22 cellular contexts compared by ENCODE assay signal in the genomic region with DNA sequence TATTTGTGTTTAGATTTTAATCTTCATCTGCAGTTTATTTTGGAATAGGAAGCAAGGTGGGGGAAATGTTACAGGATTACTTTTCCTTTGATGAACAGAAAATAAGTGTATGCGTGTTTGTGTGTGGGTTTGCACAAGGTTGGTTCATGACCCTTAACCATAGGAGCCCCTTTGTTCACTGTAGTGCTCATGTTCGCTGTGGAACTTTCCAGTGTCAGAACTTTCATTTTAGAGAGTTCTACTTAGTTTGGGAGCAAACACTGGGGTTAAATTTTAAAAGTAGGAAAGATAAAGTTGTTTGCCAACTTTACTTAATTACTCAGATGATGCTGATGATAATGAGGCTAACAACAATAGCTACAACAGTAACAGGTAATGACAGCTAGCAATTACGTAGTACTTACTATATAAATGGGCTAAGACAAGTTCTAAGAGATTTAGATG. TPM values are rescaled to one million over a fixed set of nuclear protein-coding genes. Genes with fewer than 3 reads are reported as not detected.
DNase-seq lines count a peak whose midpoint lies in the region; ATAC-seq and TF ChIP-seq lines count a peak whose summit lies in the region.
"Had no signal": no experiment of that assay in that cellular context is flagged by ENCODE, and none has a peak within 500 bp of the region (broad histone marks: within the 10 kb centered on the region; RNA-seq: fewer than 3 reads in every experiment).

No MANE protein-coding gene starts in this region.

- in situ Hi-C loops in SK-MEL-5 (cut with HindIII; ENCODE audit: low pct_unique_long_range_greater_than_20kb, low sequenced_read_pairs), result no loop called here

- H3K36me3 ChIP-seq in lower lobe of right lung (no peaks in the 10 kb centered on the region), upper lobe of right lung (no peaks in the 10 kb centered on the region)
- H3K36me3 ChIP-seq: transverse colon had no signal

- no peaks in the 10 kb centered on the region for H3K9me3 ChIP-seq in lower lobe of right lung
- no peaks in the 10 kb centered on the region for H3K9me3 ChIP-seq in upper lobe of right lung
- H3K9me3 ChIP-seq: transverse colon had no signal

- H3K4me3 ChIP-seq in coronary artery (peak overlapping the region; percentile 38), lower lobe of right lung (no peak overlapping the region), upper lobe of right lung (no peak overlapping the region)
- H3K4me3 ChIP-seq: GM12878, skin epidermis, transverse colon had no signal

- no peak for ATAC-seq in lower lobe of right lung
- ATAC-seq in upper lobe of right lung, result no peak
- no peak for ATAC-seq in GM21526 (IDR thresholded peaks at IDR 0.05; ENCODE audit: low FRiP score, unreplicated experiment)
- ATAC-seq: GM12878, natural killer cell had no signal

- DNase-seq in SK-MEL-5 (ENCODE audit: low read depth, low spot score) (peak; percentile 59), coronary artery (ENCODE audit: low spot score) (no peak), lower lobe of right lung (no peak), upper lobe of right lung (no peak), NCI-H1694 (lab: John Stamatoyannopoulos, UW) (no peak), LoVo (ENCODE audit: low spot score) (no peak)
- DNase-seq: activated CD4-positive, alpha-beta T cell treated with anti-CD3 and anti-CD28 coated beads, Interleukin-2, amount 50 U/mL, for 48 hours; activated CD4-positive, CD25-positive, alpha-beta regulatory T cell; activated naive CD4-positive, alpha-beta T cell treated with anti-CD3 and anti-CD28 coated beads for 36 hours; effector CD4-positive, alpha-beta T cell; H7; head of caudate nucleus; natural killer cell; NCI-H345; NCI-H748 treated with DMSO at 0.1 percent for 48 hours; occipital lobe; transverse colon had no signal

- TF ChIP-seq CTCF in coronary artery (IDR thresholded peaks at IDR 0.05), result no peak
- no peak for TF ChIP-seq CTCF in lower lobe of right lung (IDR thresholded peaks at IDR 0.05)
- no peak for TF ChIP-seq CTCF in upper lobe of right lung (IDR thresholded peaks at IDR 0.05)

- intact Hi-C loops in lower lobe of right lung (cut with DNase I), result no loop called here
- intact Hi-C loops in upper lobe of right lung (cut with DNase I), result no loop called here

- H3K4me1 ChIP-seq in lower lobe of right lung, result peaks cover 35% of the 10 kb centered on the region
- H3K4me1 ChIP-seq in upper lobe of right lung, result peaks cover 41% of the 10 kb centered on the region

- H3K27me3 ChIP-seq in lower lobe of right lung (ENCODE audit: low read depth) (no peaks in the 10 kb centered on the region), upper lobe of right lung (no peaks in the 10 kb centered on the region)
- H3K27me3 ChIP-seq: transverse colon had no signal

- H3K27ac ChIP-seq in coronary artery (peak overlapping the region; percentile 2 to 38), lower lobe of right lung (peak overlapping the region; percentile 65), upper lobe of right lung (peak overlapping the region; percentile 74)
- H3K27ac ChIP-seq: epithelial cell of prostate, skin epidermis had no signal

RNA-seq across cellular contexts. Expression of gene A2M, which starts 6.5 kb away (rescaled TPM):
- total RNA-seq in SK-MEL-5 (2014; rRNA removed; shearing (Covaris generic)), result 316 TPM in 2 replicates
- 303 and 384 TPM in 2 replicates for polyA plus RNA-seq in SK-MEL-5 (2015; cell fraction: cytosol; rRNA removed)
- 116 and 155 TPM in 2 replicates for polyA plus RNA-seq in SK-MEL-5 (2015; cell fraction: nucleus; rRNA removed)
- total RNA-seq in lower lobe of right lung (1,832 TPM), upper lobe of right lung (2,772 TPM)
- total RNA-seq: activated naive CD4-positive, alpha-beta T cell treated with anti-CD3 and anti-CD28 coated beads for 36 hours; activated T-helper 1 cell treated with anti-CD3 and anti-CD28 coated beads, Interleukin-12 subunit alpha, Interleukin-12 subunit beta, Interleukin-2, Interleukin-4 antibody, amounts not matched to agents 30 ng/mL and 10 ng/mL and 1 ng/mL, durations not matched to agents 14 hours and 24 hours and 36 hours; H7 had no signal

Comparison
In these comparisons a context has a peak if more than half of its experiments do, and no peak if none do; other contexts are left out.
1. H3K27ac ChIP-seq: peak in every context shown above with its lines; median percentile 74 in upper lobe of right lung; 65 in lower lobe of right lung; 20 in coronary artery.